Comparison of ENCODE assay signal across 8 cellular contexts in the genomic region with DNA sequence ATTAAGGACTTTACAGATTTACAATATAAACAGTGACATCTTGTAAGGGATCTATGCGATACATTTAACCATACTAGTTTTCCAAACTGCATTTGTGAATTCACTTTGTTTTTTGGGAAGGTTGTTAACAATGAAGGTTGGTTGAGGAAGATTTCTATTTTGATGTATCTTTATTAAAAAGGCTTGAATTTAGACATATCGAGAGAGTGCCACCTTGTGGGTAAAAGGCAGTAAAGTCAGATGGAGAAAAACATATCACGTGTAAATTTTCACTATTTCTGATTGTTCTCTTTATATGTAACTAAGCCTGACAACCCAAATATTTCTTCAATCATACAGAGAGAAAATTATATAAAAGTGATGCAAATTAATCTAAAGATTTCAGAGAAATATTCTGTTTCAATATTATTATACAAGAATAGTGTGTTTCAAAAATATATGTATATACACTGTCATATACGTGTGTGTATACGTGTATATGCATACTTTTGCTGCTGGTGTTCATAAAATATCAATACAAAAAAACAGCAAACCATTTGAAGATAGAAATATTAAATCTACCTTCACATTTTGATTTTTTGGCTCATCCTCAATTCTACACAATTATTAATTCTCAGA.
A peak's percentile ranks its signal among the peaks of the same experiment; 100 is the strongest.
DNase-seq lines count a peak whose midpoint lies in the region; ATAC-seq, FAIRE-seq and TF ChIP-seq lines count a peak whose summit lies in the region.

No MANE protein-coding gene starts in this region.

- no peaks in the 10 kb centered on the region for H3K27me3 Mint-ChIP-seq in mesothelial cell of epicardium (ENCODE audit: low read depth)
- no peaks in the 10 kb centered on the region for H3K27me3 Mint-ChIP-seq in activated T-helper 1 cell treated with anti-CD3 and anti-CD28 coated beads, Interleukin-12 subunit alpha, Interleukin-12 subunit beta, Interleukin-2, Interleukin-4 antibody, amounts not matched to agents 30 ng/mL and 10 ng/mL and 1 ng/mL, durations not matched to agents 14 hours and 24 hours and 36 hours (ENCODE audit: insufficient read depth)

- H3K27me3 ChIP-seq in GM12878 (replicated peaks in 1 of 2; ENCODE audit: control insufficient read depth in 2 of 2, insufficient read depth in 2 of 2, low read length in 1 of 2): no peaks in the 10 kb centered on the region

- H3K9ac ChIP-seq in GM12878 (ENCODE audit: control insufficient read depth, insufficient read depth, low read length): no peak overlapping the region

- H3K9me3 ChIP-seq in GM12878 (replicated peaks; ENCODE audit: control insufficient read depth, insufficient read depth, low read length): no peaks in the 10 kb centered on the region

- no peak overlapping the region for H3K4me2 ChIP-seq in GM12878 (ENCODE audit: control insufficient read depth, insufficient read depth)

- FAIRE-seq in GM12878 (lab: Jason Lieb, UNC): no peak

- RAD21 ChIA-PET in GM12878 (lab: Charles Lee; ENCODE audit: unreplicated experiment): no interaction called here

- in situ Hi-C loops in GM12878 (cut with MboI): no loop called here

- no peak for TF ChIP-seq POLR2A in GM12878 (IDR thresholded peaks at IDR 0.05; ENCODE audit: low read depth, low read length)

- H3K4me1 ChIP-seq in GM12878 (ENCODE audit: control insufficient read depth, insufficient read depth, low read length): no peaks in the 10 kb centered on the region

- intact Hi-C loops in GM12878 (cut with micrococcal nuclease; ENCODE audit: unreplicated experiment): loop anchor here (2.0 kb wide), 2 partner anchors 225 to 379 kb away; no protein-coding TSS in a partner anchor
- intact Hi-C loops in activated T-helper 1 cell treated with anti-CD3 and anti-CD28 coated beads, Interleukin-12 subunit alpha, Interleukin-12 subunit beta, Interleukin-2, Interleukin-4 antibody, amounts not matched to agents 30 ng/mL and 10 ng/mL and 1 ng/mL, durations not matched to agents 14 hours and 24 hours and 36 hours (cut with micrococcal nuclease): loop anchor here (2.0 to 10.0 kb wide), 2 partner anchors 225 to 381 kb away; no protein-coding TSS in a partner anchor

- H2AFZ ChIP-seq in GM12878 (ENCODE audit: control insufficient read depth, low read depth, low read length): no peak overlapping the region

- no peak overlapping the region for H3K27ac Mint-ChIP-seq in mesothelial cell of epicardium
- no peak overlapping the region for H3K27ac Mint-ChIP-seq in activated T-helper 1 cell treated with anti-CD3 and anti-CD28 coated beads, Interleukin-12 subunit alpha, Interleukin-12 subunit beta, Interleukin-2, Interleukin-4 antibody, amounts not matched to agents 30 ng/mL and 10 ng/mL and 1 ng/mL, durations not matched to agents 14 hours and 24 hours and 36 hours

- no peak overlapping the region for H3K4me3 ChIP-seq in Jurkat, Clone E6-1 (ENCODE audit: low read length)
- H3K4me3 ChIP-seq in GM12878: no peak overlapping the region

- H3K4me1 Mint-ChIP-seq in mesothelial cell of epicardium: peaks cover 7% of the 10 kb centered on the region
- no peaks in the 10 kb centered on the region for H3K4me1 Mint-ChIP-seq in activated T-helper 1 cell treated with anti-CD3 and anti-CD28 coated beads, Interleukin-12 subunit alpha, Interleukin-12 subunit beta, Interleukin-2, Interleukin-4 antibody, amounts not matched to agents 30 ng/mL and 10 ng/mL and 1 ng/mL, durations not matched to agents 14 hours and 24 hours and 36 hours (ENCODE audit: low read depth)

- SMC1A ChIA-PET in GM12878 (lab: Charles Lee; ENCODE audit: uncharacterized antibody, unreplicated experiment): interaction anchor here (1.5 kb wide), 1 partner anchor 225 kb away, joined by 5 read pairs; no protein-coding TSS in a partner anchor

- no peaks in the 10 kb centered on the region for H3K36me3 Mint-ChIP-seq in mesothelial cell of epicardium
- H3K36me3 Mint-ChIP-seq in activated T-helper 1 cell treated with anti-CD3 and anti-CD28 coated beads, Interleukin-12 subunit alpha, Interleukin-12 subunit beta, Interleukin-2, Interleukin-4 antibody, amounts not matched to agents 30 ng/mL and 10 ng/mL and 1 ng/mL, durations not matched to agents 14 hours and 24 hours and 36 hours (ENCODE audit: low read depth): no peaks in the 10 kb centered on the region

- H3K79me2 ChIP-seq in GM12878 (ENCODE audit: control insufficient read depth, insufficient read depth, low read length): no peaks in the 10 kb centered on the region

- 27% methylated on average over 5 of the region's 5 CpGs for WGBS in GM12878 (ENCODE audit: insufficient coverage, insufficient replicate concordance, low lambda C conversion rate, missing lambda C conversion rate)

- ATAC-seq in GM12878: 0 out of 3 replicates have a peak, but pooled peaks have one; percentile 31
- no peak for ATAC-seq in GM19324 (IDR thresholded peaks at IDR 0.05; ENCODE audit: low FRiP score, unreplicated experiment)

- POLR2A ChIA-PET in GM12878 (lab: Charles Lee): no interaction called here

- DNase-seq in EH (ENCODE audit: low read depth) (peak; percentile 39), GM12878 (ENCODE audit: low read depth, low spot score) (no peak), mesothelial cell of epicardium (ENCODE audit: low spot score in 2 of 2, unreplicated experiment in 2 of 2) (no peak), HPDE6-E6E7 (ENCODE audit: extremely low spot score) (no peak), occipital lobe (lab: John Stamatoyannopoulos, UW) (no peak)
- peak; percentile 5 for DNase-seq in Jurkat, Clone E6-1 (ENCODE audit: low read depth, low spot score)
- no peak for DNase-seq in activated T-helper 1 cell treated with anti-CD3 and anti-CD28 coated beads, Interleukin-12 subunit alpha, Interleukin-12 subunit beta, Interleukin-2, Interleukin-4 antibody, amounts not matched to agents 30 ng/mL and 10 ng/mL and 1 ng/mL, durations not matched to agents 14 hours and 24 hours and 36 hours (ENCODE audit: low spot score)

- CTCF ChIA-PET in GM12878 (lab: Yijun Ruan, JAX): interaction anchor here (1.3 to 1.5 kb wide), 2 partner anchors 226 to 227 kb away, joined by 5 to 6 read pairs; no protein-coding TSS in a partner anchor

- H3K27ac ChIP-seq in GM12878 (ENCODE audit: control insufficient read depth, insufficient read depth): no peak overlapping the region

- peak; percentile 52 for TF ChIP-seq RAD21 in GM12878 (IDR thresholded peaks at IDR 0.05; ENCODE audit: insufficient read depth, low read depth, low read length)

- TF ChIP-seq CTCF in GM12878 (IDR thresholded peaks at IDR 0.05 in 2 of 3, conservative IDR thresholded peaks at IDR 0.05 in 1 of 3; ENCODE audit: control insufficient read depth in 2 of 3, extremely low read depth in 1 of 3, insufficient read depth in 1 of 3, low read depth in 3 of 3, low read length in 3 of 3) (peak in 2 of 3 experiments; percentile 36 to 37; a peak in 3 of 6 replicates), mesothelial cell of epicardium (IDR thresholded peaks at IDR 0.05; ENCODE audit: unreplicated experiment) (peak; percentile 70)

- H3K9me3 Mint-ChIP-seq in mesothelial cell of epicardium: no peaks in the 10 kb centered on the region
- H3K9me3 Mint-ChIP-seq in activated T-helper 1 cell treated with anti-CD3 and anti-CD28 coated beads, Interleukin-12 subunit alpha, Interleukin-12 subunit beta, Interleukin-2, Interleukin-4 antibody, amounts not matched to agents 30 ng/mL and 10 ng/mL and 1 ng/mL, durations not matched to agents 14 hours and 24 hours and 36 hours: no peaks in the 10 kb centered on the region

- no TSS peak for BruUV-seq in GM12878 (replicated peaks; lab: Mats Ljungman, UMichigan)

- no peak overlapping the region for H3K4me3 Mint-ChIP-seq in mesothelial cell of epicardium
- no peak overlapping the region for H3K4me3 Mint-ChIP-seq in activated T-helper 1 cell treated with anti-CD3 and anti-CD28 coated beads, Interleukin-12 subunit alpha, Interleukin-12 subunit beta, Interleukin-2, Interleukin-4 antibody, amounts not matched to agents 30 ng/mL and 10 ng/mL and 1 ng/mL, durations not matched to agents 14 hours and 24 hours and 36 hours

- H4K20me1 ChIP-seq in GM12878 (ENCODE audit: control insufficient read depth, insufficient read depth): no peaks in the 10 kb centered on the region

- no peaks in the 10 kb centered on the region for H3K36me3 ChIP-seq in GM12878 (ENCODE audit: control insufficient read depth in 2 of 2, insufficient read depth in 2 of 2, low read length in 1 of 2)

- TF ChIP-seq EP300 in GM12878 (IDR thresholded peaks at IDR 0.05; ENCODE audit: borderline replicate concordance in 1 of 2, control insufficient read depth in 1 of 2, low read depth in 2 of 2, low read length in 2 of 2): no peak

TF ChIP-seq in GM12878, 131 proteins besides CTCF, POLR2A, EP300 and RAD21:
- TF ChIP-seq SMC3 (IDR thresholded peaks at IDR 0.05; ENCODE audit: borderline replicate concordance, low read length) (peak; percentile 47; the same call in 1 of the 2 replicates), SMARCA5 (IDR thresholded peaks at IDR 0.05) (no peak)

Comparison
In these comparisons a context has a peak if more than half of its experiments do, and no peak if none do; other contexts are left out.
1. DNase-seq: peak in EH (single experiment) and Jurkat, Clone E6-1 (single experiment); none in GM12878 (single experiment), mesothelial cell of epicardium (0 of 2), HPDE6-E6E7 (single experiment), activated T-helper 1 cell treated with anti-CD3 and anti-CD28 coated beads, Interleukin-12 subunit alpha, Interleukin-12 subunit beta, Interleukin-2, Interleukin-4 antibody, amounts not matched to agents 30 ng/mL and 10 ng/mL and 1 ng/mL, durations not matched to agents 14 hours and 24 hours and 36 hours (single experiment) and occipital lobe (single experiment).